ENCODE assay signal across 9 cellular contexts in the genomic region with DNA sequence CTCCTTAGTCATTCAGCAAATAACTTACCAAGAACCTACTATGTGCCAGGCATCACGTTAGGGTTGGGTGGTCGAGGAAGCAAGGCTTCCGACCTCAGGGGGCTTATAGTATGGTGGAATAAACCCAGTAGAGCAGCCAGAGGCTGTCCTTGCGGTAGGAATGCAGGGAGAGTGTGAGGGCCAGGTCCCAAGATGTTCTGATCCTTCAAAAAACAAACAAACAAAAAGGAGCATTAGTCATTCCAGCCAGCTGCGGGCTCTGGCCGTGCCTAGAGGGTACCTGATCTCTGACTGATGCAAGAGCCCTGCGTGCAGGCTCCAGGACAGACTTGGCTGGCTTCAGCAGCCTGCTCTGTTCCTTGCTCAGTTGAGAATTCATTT. TPM values are rescaled to one million over a fixed set of nuclear protein-coding genes. Genes with fewer than 3 reads are reported as not detected.
DNase-seq lines count a peak whose midpoint lies in the region; ATAC-seq and TF ChIP-seq lines count a peak whose summit lies in the region.
"Had no signal": no experiment of that assay in that cellular context is flagged by ENCODE, and none has a peak within 500 bp of the region (broad histone marks: within the 10 kb centered on the region; RNA-seq: fewer than 3 reads in every experiment).

No MANE protein-coding gene starts in this region.

- H2BK15ac ChIP-seq in IMR-90 (ENCODE audit: low read depth, low read length): peak overlapping the region; percentile 43; the same call in 1 of the 3 replicates
- no peak overlapping the region for H2BK15ac ChIP-seq in mesendoderm (replicated peaks; ENCODE audit: low read depth)

- peaks cover 5% of the 10 kb centered on the region for H4K20me1 ChIP-seq in IMR-90 (ENCODE audit: insufficient read depth, low read length)

- no peak overlapping the region for H3K4me3 ChIP-seq in BE2C (ENCODE audit: low read depth, low read length)
- H3K4me3 ChIP-seq in IMR-90 (ENCODE audit: insufficient read depth, low read depth, low read length): no peak overlapping the region
- H3K4me3 ChIP-seq in astrocyte of the spinal cord (ENCODE audit: low read depth, low read length): no peak overlapping the region
- no peak overlapping the region for H3K4me3 ChIP-seq in mesendoderm (ENCODE audit: low read length)
- H3K4me3 ChIP-seq in mucosa of descending colon: no peak overlapping the region
- H3K4me3 ChIP-seq: colonic mucosa had no signal

- WGBS in IMR-90 (ENCODE audit: extremely low coverage in 2 of 2, insufficient read length in 1 of 2), 2 experiments: no CpG with 5 or more reads among the region's 7 CpGs
- WGBS in mesendoderm (ENCODE audit: extremely low coverage, insufficient coverage, low lambda C conversion rate): no CpG with 5 or more reads among the region's 7 CpGs

- H3K56ac ChIP-seq in IMR-90 (ENCODE audit: extremely low read depth, insufficient read depth, low read length): peak overlapping the region; percentile 63; the same call in 1 of the 2 replicates
- peak overlapping the region; percentile 7 for H3K56ac ChIP-seq in mesendoderm (ENCODE audit: low read length)

- peak overlapping the region; percentile 93 for H2BK20ac ChIP-seq in IMR-90 (ENCODE audit: low read depth, low read length)

- no TSS peak for BruUV-seq in IMR-90 (replicated peaks; lab: Mats Ljungman, UMichigan)

- H3K23ac ChIP-seq in IMR-90 (ENCODE audit: low read depth, low read length): peak overlapping the region; percentile 77; the same call in 1 of the 2 replicates
- no peak overlapping the region for H3K23ac ChIP-seq in mesendoderm (ENCODE audit: low read length)

- H2BK120ac ChIP-seq in IMR-90 (ENCODE audit: low read depth, low read length) (peak overlapping the region; percentile 85), mesendoderm (ENCODE audit: low read depth, low read length) (no peak overlapping the region)

- H3K27ac ChIP-seq in IMR-90 (ENCODE audit: insufficient read depth, low read length): peak overlapping the region; percentile 50; the same call in 1 of the 2 replicates
- peak overlapping the region; percentile 6 for H3K27ac ChIP-seq in mesendoderm (ENCODE audit: low read depth, low read length)
- H3K27ac ChIP-seq: colonic mucosa had no signal

- H3K9ac ChIP-seq in IMR-90 (ENCODE audit: low read depth, low read length): no peak overlapping the region
- no peak overlapping the region for H3K9ac ChIP-seq in mesendoderm (ENCODE audit: low read length)

- peak overlapping the region; percentile 34 for H2AK9ac ChIP-seq in IMR-90 (replicated peaks; ENCODE audit: low read depth, low read length, poor library complexity)

- no peak overlapping the region for H2AFZ ChIP-seq in IMR-90 (replicated peaks; ENCODE audit: low read length, poor library complexity)

- H4K8ac ChIP-seq in IMR-90 (ENCODE audit: low read depth in 2 of 2, low read length in 2 of 2) (peak overlapping the region in 1 of 2 experiments; percentile 87; a peak in 3 of 4 replicates), mesendoderm (ENCODE audit: low read depth, low read length) (no peak overlapping the region)

- peak; percentile 8; the same call in 1 of the 2 replicates for TF ChIP-seq RAD21 in IMR-90 (IDR thresholded peaks at IDR 0.05; ENCODE audit: low read length)

- H3K4ac ChIP-seq in IMR-90 (ENCODE audit: low read depth, low read length): peak overlapping the region; percentile 96
- no peak overlapping the region for H3K4ac ChIP-seq in mesendoderm (ENCODE audit: low read depth, low read length)

- dilution Hi-C loops in IMR-90 (cut with HindIII; ENCODE audit: low sequenced_read_pairs, unreplicated experiment): no loop called here

- intact Hi-C loops in IMR-90 (cut with micrococcal nuclease) (no loop called here), mucosa of descending colon (cut with DNase I, micrococcal nuclease) (no loop called here)

- H3K4me2 ChIP-seq in IMR-90 (ENCODE audit: low read depth, low read length) (peak overlapping the region; percentile 24; the same call in 1 of the 2 replicates), mesendoderm (ENCODE audit: low read length) (no peak overlapping the region)

- in situ Hi-C loops in IMR-90 (cut with MboI; ENCODE audit: low sequenced_read_pairs): no loop called here
- in situ Hi-C loops in astrocyte of the spinal cord (cut with HindIII; ENCODE audit: low sequenced_read_pairs): no loop called here

- no peak for TF ChIP-seq POLR2A in IMR-90 (IDR thresholded peaks at IDR 0.05; ENCODE audit: low read depth, low read length)

- CTCF ChIA-PET in IMR-90 (lab: Yijun Ruan, JAX): interaction anchor here (0.6 to 2.2 kb wide), 3 partner anchors 11 to 1141 kb away, joined by 3 to 5 read pairs (median 5); no protein-coding TSS in a partner anchor

- H4K5ac ChIP-seq in IMR-90 (ENCODE audit: low read depth, low read length) (no peak overlapping the region; the same call in 1 of the 2 replicates), mesendoderm (ENCODE audit: low read length) (no peak overlapping the region)

- peak; percentile 44 for DNase-seq in BE2C
- peak; percentile 93 for DNase-seq in IMR-90
- DNase-seq in astrocyte of the spinal cord (ENCODE audit: low read depth, low spot score): peak; percentile 82
- DNase-seq in mesendoderm: peak; percentile 92
- DNase-seq in Kasumi-1 (lab: John Stamatoyannopoulos, UW): no peak
- DNase-seq in mucosa of descending colon: no peak
- DNase-seq in NCI-H446 treated with DMSO at 0.1 percent for 48 hours (lab: John Stamatoyannopoulos, UW): no peak
- DNase-seq: colonic mucosa had no signal

- H3K4me1 ChIP-seq in BE2C (peaks cover 18% of the 10 kb centered on the region), IMR-90 (ENCODE audit: control insufficient read depth, insufficient read depth, low read length) (peaks cover 17% of the 10 kb centered on the region), mesendoderm (ENCODE audit: control insufficient read depth, low read depth, low read length) (peaks cover 6% of the 10 kb centered on the region), mucosa of descending colon (ENCODE audit: low read depth) (no peaks in the 10 kb centered on the region)
- H3K4me1 ChIP-seq: colonic mucosa had no signal

- ATAC-seq in IMR-90 (ENCODE audit: low read depth) (peak; percentile 86), GM18907 (IDR thresholded peaks at IDR 0.05; ENCODE audit: unreplicated experiment) (no peak), mucosa of descending colon (no peak)

- H2BK5ac ChIP-seq in IMR-90 (ENCODE audit: low read depth, low read length, poor library complexity, severe bottlenecking) (peak overlapping the region; percentile 65), mesendoderm (ENCODE audit: low read length) (no peak overlapping the region)

- no peaks in the 10 kb centered on the region for H3K79me2 ChIP-seq in mesendoderm (ENCODE audit: control insufficient read depth, insufficient read depth, low read length)

- POLR2A ChIA-PET in IMR-90 (lab: Charles Lee; ENCODE audit: unreplicated experiment): no interaction called here

- H2AK5ac ChIP-seq in IMR-90 (ENCODE audit: low read depth, low read length) (peak overlapping the region; percentile 91; the same call in 1 of the 2 replicates), mesendoderm (ENCODE audit: low read length) (no peak overlapping the region)

- peaks cover 31% of the 10 kb centered on the region for H3K9me1 ChIP-seq in IMR-90 (ENCODE audit: insufficient read depth, low read length)

- peak overlapping the region; percentile 68; the same call in 1 of the 2 replicates for H3K14ac ChIP-seq in IMR-90 (replicated peaks; ENCODE audit: low read depth, low read length)

- no peaks in the 10 kb centered on the region for H3K27me3 ChIP-seq in BE2C
- no peaks in the 10 kb centered on the region for H3K27me3 ChIP-seq in IMR-90 (ENCODE audit: control insufficient read depth, insufficient read depth, low read length)
- no peaks in the 10 kb centered on the region for H3K27me3 ChIP-seq in mesendoderm (ENCODE audit: insufficient read depth, low read length, poor library complexity)
- H3K27me3 ChIP-seq: colonic mucosa had no signal

- TF ChIP-seq CTCF in BE2C (IDR thresholded peaks at IDR 0.05; ENCODE audit: low read depth, low read length) (0 out of 2 replicates have a peak, but pooled peaks have one; percentile 12), IMR-90 (conservative IDR thresholded peaks at IDR 0.05; ENCODE audit: low read depth, low read length) (peak; percentile 57), astrocyte of the spinal cord (IDR thresholded peaks at IDR 0.05; ENCODE audit: low read depth, low read length) (peak; percentile 26), mucosa of descending colon (IDR thresholded peaks at IDR 0.05) (no peak)

- H3K9me3 ChIP-seq in BE2C (no peaks in the 10 kb centered on the region), IMR-90 (ENCODE audit: control insufficient read depth, insufficient read depth, low read length) (no peaks in the 10 kb centered on the region), mucosa of descending colon (no peaks in the 10 kb centered on the region)
- H3K9me3 ChIP-seq: colonic mucosa had no signal

- peak overlapping the region; percentile 91 for H4K91ac ChIP-seq in IMR-90 (ENCODE audit: insufficient read depth, low read depth, low read length)

- H3K79me1 ChIP-seq in IMR-90 (ENCODE audit: low read depth in 1 of 2, low read length in 2 of 2) (peaks cover 0 to 13% of the 10 kb centered on the region in 2 experiments; a peak in 1 of 4 replicates), mesendoderm (ENCODE audit: low read length) (no peaks in the 10 kb centered on the region)

- H3K18ac ChIP-seq in IMR-90 (ENCODE audit: low read depth, low read length) (peak overlapping the region; percentile 12; the same call in 1 of the 2 replicates), mesendoderm (ENCODE audit: low read length) (no peak overlapping the region)

- H3K36me3 ChIP-seq in BE2C (no peaks in the 10 kb centered on the region), IMR-90 (ENCODE audit: control insufficient read depth, insufficient read depth, low read length) (peaks cover 15% of the 10 kb centered on the region), mesendoderm (ENCODE audit: control insufficient read depth, insufficient read depth, low read length) (no peaks in the 10 kb centered on the region), mucosa of descending colon (ENCODE audit: low read depth) (peaks cover 5% of the 10 kb centered on the region)
- H3K36me3 ChIP-seq: colonic mucosa had no signal

RNA-seq across cellular contexts. Expression of gene CYB5D2, which starts 18.2 kb away (rescaled TPM):
- 27.1 TPM for polyA plus RNA-seq in BE2C (2012; ENCODE audit: insufficient read depth, insufficient read length, low read depth)
- total RNA-seq in IMR-90 (2012; rRNA removed) (14.7 and 15.2 TPM in 2 replicates), mucosa of descending colon (10 to 100 TPM in 2 of 3 donors, 1 to 10 TPM in 1; 9.7 to 15.4 (median 14.1) TPM)
- 22.2 and 23.6 TPM in 2 replicates for polyA plus RNA-seq in IMR-90 (2012; rRNA removed)
- polyA plus RNA-seq in IMR-90 (2012; cell fraction: cytosol; rRNA removed): 32.8 and 33.6 TPM in 2 replicates
- polyA plus RNA-seq in IMR-90 (2012; cell fraction: nucleus; rRNA removed; ENCODE audit: low replicate concordance): 9.0 and 14.1 TPM in 2 replicates
- polyA plus RNA-seq in mesendoderm (2013, experiment 1 of 2): 2.6 TPM
- 2.5 TPM for polyA plus RNA-seq in mesendoderm (2013, experiment 2 of 2)

RNA-seq across cellular contexts. Expression of gene ZZEF1, which starts 18.3 kb away (rescaled TPM):
- 27.8 TPM for polyA plus RNA-seq in BE2C (2012; ENCODE audit: insufficient read depth, insufficient read length, low read depth)
- 32.2 and 34.4 TPM in 2 replicates for total RNA-seq in IMR-90 (2012; rRNA removed)
- polyA plus RNA-seq in IMR-90 (2012; rRNA removed): 11.4 and 13.3 TPM in 2 replicates
- polyA plus RNA-seq in IMR-90 (2012; cell fraction: cytosol; rRNA removed): 6.0 and 6.6 TPM in 2 replicates
- polyA plus RNA-seq in IMR-90 (2012; cell fraction: nucleus; rRNA removed; ENCODE audit: low replicate concordance): 28.8 and 34.0 TPM in 2 replicates
- polyA plus RNA-seq in mesendoderm (2013, experiment 1 of 2): 5.6 TPM
- polyA plus RNA-seq in mesendoderm (2013, experiment 2 of 2): 5.8 TPM
- total RNA-seq in mucosa of descending colon: 100 to 1,000 TPM; 124 to 192 (median 155) TPM

Comparison
In these comparisons a context has a peak if more than half of its experiments do, and no peak if none do; other contexts are left out.
1. DNase-seq: peak in BE2C (single experiment), IMR-90 (single experiment), astrocyte of the spinal cord (single experiment) and mesendoderm (single experiment); none in Kasumi-1 (0 of 2), mucosa of descending colon (0 of 3) and NCI-H446 treated with DMSO at 0.1 percent for 48 hours (single experiment).